Comparison of ENCODE assay signal across 8 cellular contexts in the genomic region with DNA sequence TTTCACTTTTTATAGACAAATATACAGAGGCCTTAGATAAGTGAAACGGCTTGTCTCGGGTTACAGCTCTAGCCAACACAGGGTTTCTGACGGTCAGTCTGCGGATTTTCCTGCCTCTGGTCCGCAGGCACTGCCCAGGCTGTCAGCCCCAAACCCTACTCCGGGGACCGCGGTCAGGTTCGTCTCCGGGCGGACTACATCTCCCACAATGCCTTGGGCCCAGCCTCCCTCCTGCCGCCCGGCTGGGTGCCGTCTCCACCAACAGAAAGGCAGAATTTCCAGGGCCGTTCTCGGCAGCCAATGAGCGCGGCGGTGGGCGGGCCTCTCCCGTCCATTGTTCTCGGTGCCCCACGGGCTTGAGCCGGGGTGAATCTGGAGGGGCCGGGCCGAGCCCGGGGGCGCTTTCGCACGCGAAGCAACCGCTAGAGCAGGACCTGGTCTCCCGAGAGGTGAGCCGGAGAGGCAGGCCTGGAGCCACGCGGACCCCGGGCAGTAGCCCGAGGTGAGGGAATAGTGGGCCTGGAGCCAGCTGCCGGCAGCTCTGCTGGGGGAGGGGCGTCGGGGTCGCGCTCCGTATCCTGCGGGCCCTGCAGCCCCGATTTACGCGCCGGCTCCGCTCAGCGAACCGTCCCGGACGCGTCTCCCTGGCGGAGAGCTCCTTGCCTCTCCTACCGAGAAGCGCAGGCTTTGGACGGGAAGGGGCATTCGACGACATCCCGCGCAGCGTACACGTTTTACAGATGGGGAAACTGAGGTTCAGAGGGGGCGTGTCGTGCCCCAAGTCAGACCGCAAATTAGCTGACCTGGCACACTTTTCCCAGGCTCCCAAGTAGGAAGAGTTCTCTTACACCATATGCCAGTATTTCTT. TPM values are rescaled to one million over a fixed set of nuclear protein-coding genes. Genes with fewer than 3 reads are reported as not detected.
DNase-seq lines count a peak whose midpoint lies in the region; ATAC-seq and TF ChIP-seq lines count a peak whose summit lies in the region.

A gene (plus strand): TSS at position 323 of the 868 bp plus-strand sequence. CDS start 2,919 bp downstream, outside the sequence.

- H3K9me3 ChIP-seq in OCI-LY3 (ENCODE audit: insufficient read depth, low read length) (no peaks in the 10 kb centered on the region), mononuclear cell (ENCODE audit: low read depth, low read length) (no peaks in the 10 kb centered on the region)

- peak within 1 kb of the TSS; percentile 98 for H2AFZ ChIP-seq in OCI-LY3 (ENCODE audit: low read depth, low read length)

- ATAC-seq in GM21528 (IDR thresholded peaks at IDR 0.05; ENCODE audit: low FRiP score, unreplicated experiment) = peak; percentile 92

- H3K4me3 ChIP-seq in OCI-LY3 (ENCODE audit: low read length) = peak within 1 kb of the TSS; percentile 97
- peak within 1 kb of the TSS; percentile 92 for H3K4me3 ChIP-seq in epithelial cell of esophagus (ENCODE audit: low read length)
- peak within 1 kb of the TSS; percentile 84 for H3K4me3 ChIP-seq in mononuclear cell (ENCODE audit: low read length)

- H3K9ac ChIP-seq in OCI-LY3 (ENCODE audit: low read length) = peak within 1 kb of the TSS; percentile 88

- H3K27ac ChIP-seq in OCI-LY3 (ENCODE audit: low read length) = peak within 1 kb of the TSS; percentile 81

- peak within 1 kb of the TSS; percentile 76 for H3K4me2 ChIP-seq in OCI-LY3 (ENCODE audit: low read length)

- H3K27me3 ChIP-seq in OCI-LY3 (ENCODE audit: low read depth, low read length) = no peaks in the 10 kb centered on the region
- H3K27me3 ChIP-seq in mononuclear cell (ENCODE audit: insufficient read depth, low read length) = no peaks in the 10 kb centered on the region

- 0 out of 2 replicates have a peak, but pooled peaks cover 2% of the 10 kb centered on the region for H4K20me1 ChIP-seq in OCI-LY3 (ENCODE audit: insufficient read depth, low read length)

- peaks cover 16% of the 10 kb centered on the region for H3K36me3 ChIP-seq in OCI-LY3 (replicated peaks; ENCODE audit: low read depth, low read length)

- H3K4me1 ChIP-seq in OCI-LY3 (ENCODE audit: low read length) (peaks cover 52% of the 10 kb centered on the region), mononuclear cell (ENCODE audit: insufficient read depth, low read length) (peaks cover 56% of the 10 kb centered on the region)

- TF ChIP-seq CTCF in OCI-LY3 (IDR thresholded peaks at IDR 0.05; ENCODE audit: low read depth, low read length) (no peak), epithelial cell of esophagus (IDR thresholded peaks at IDR 0.05; ENCODE audit: insufficient read depth, low read depth, low read length, missing control alignments) (no peak)

- peak; percentile 96 for DNase-seq in DMS 273 (lab: John Stamatoyannopoulos, UW; ENCODE audit: unreplicated experiment)
- DNase-seq in HuH-7.5 (ENCODE audit: low spot score) = peak; percentile 97
- peak; percentile 93 for DNase-seq in activated T-cell treated with anti-CD3 and anti-CD28 coated beads for 24 hours (ENCODE audit: low read depth)
- peak; percentile 96 for DNase-seq in epithelial cell of esophagus (ENCODE audit: low read depth)
- peak; percentile 92 for DNase-seq in stimulated activated CD8-positive, alpha-beta memory T cell treated with anti-CD3 and anti-CD28 coated beads, Interleukin-2, amount 100 ng/mL, for 48 hours (ENCODE audit: low read depth in 2 of 2)

- peaks cover 51% of the 10 kb centered on the region for H3K79me2 ChIP-seq in OCI-LY3 (ENCODE audit: low read length)

RNA-seq across cellular contexts. Expression of the gene that starts here (rescaled TPM):
- total RNA-seq in mononuclear cell = 5.7 TPM

Comparison
In these comparisons a context has a peak if more than half of its experiments do, and no peak if none do; other contexts are left out.
1. Peak in every context shown above with its lines: DNase-seq, ATAC-seq, H3K4me3 ChIP-seq and H3K27ac ChIP-seq.